Comparison of ENCODE assay signal across 9 cellular contexts in genomic region chr2:191866675-191867506, GRCh38. TPM values are rescaled to one million over a fixed set of nuclear protein-coding genes. Genes with fewer than 3 reads are reported as not detected.
DNase-seq lines count a peak whose midpoint lies in the region; ATAC-seq and TF ChIP-seq lines count a peak whose summit lies in the region.
"Had no signal": no experiment of that assay in that cellular context is flagged by ENCODE, and none has a peak within 500 bp of the region (broad histone marks: within the 10 kb centered on the region; RNA-seq: fewer than 3 reads in every experiment).

No MANE protein-coding gene starts in this region.

- H3K27me3 ChIP-seq in Panc1 (ENCODE audit: control insufficient read depth, insufficient read depth, low read length) (no peaks in the 10 kb centered on the region), neural progenitor cell (no peaks in the 10 kb centered on the region)

- no peaks in the 10 kb centered on the region for H4K20me1 ChIP-seq in neural progenitor cell (ENCODE audit: low read depth)
- no peaks in the 10 kb centered on the region for H4K20me1 ChIP-seq in OCI-LY7 (ENCODE audit: insufficient read depth, low read length)

- intact Hi-C loops in Panc1 (cut with micrococcal nuclease; ENCODE audit: unreplicated experiment) (loop anchor here (2.0 kb wide), 1 partner anchor 296 kb away; no protein-coding TSS in a partner anchor), OCI-LY7 (cut with micrococcal nuclease; ENCODE audit: unreplicated experiment) (no loop called here)

- peaks cover 2% of the 10 kb centered on the region for H3K9me3 Mint-ChIP-seq in neural progenitor cell

- H3K36me3 Mint-ChIP-seq in neural progenitor cell, result no peaks in the 10 kb centered on the region

- no peaks in the 10 kb centered on the region for H3K27me3 Mint-ChIP-seq in neural progenitor cell (ENCODE audit: insufficient read depth, low read depth)

- CTCF ChIA-PET in Panc1 (lab: Charles Lee) (no interaction called here), OCI-LY7 (lab: Charles Lee; ENCODE audit: unreplicated experiment) (no interaction called here)

- POLR2A ChIA-PET in Panc1 (lab: Charles Lee) (no interaction called here), OCI-LY7 (lab: Charles Lee) (no interaction called here)

- peak; percentile 86 for DNase-seq in AG08395 (ENCODE audit: low spot score)
- peak; percentile 55 for DNase-seq in Panc1 (ENCODE audit: low read depth, low spot score)
- no peak for DNase-seq in neural progenitor cell (ENCODE audit: low spot score)
- DNase-seq in OCI-LY7 (ENCODE audit: low spot score), result no peak
- no peak for DNase-seq in activated gamma-delta T cell (lab: John Stamatoyannopoulos, UW)

- H3K4me2 ChIP-seq in neural progenitor cell (no peak overlapping the region), OCI-LY7 (ENCODE audit: low read length) (no peak overlapping the region)

- no peaks in the 10 kb centered on the region for H3K9me3 ChIP-seq in Panc1 (ENCODE audit: control insufficient read depth, insufficient read depth, low read depth, low read length)
- H3K9me3 ChIP-seq in neural progenitor cell (ENCODE audit: low read depth), result no peaks in the 10 kb centered on the region
- H3K9me3 ChIP-seq in OCI-LY7 (ENCODE audit: low read length), result no peaks in the 10 kb centered on the region

- TF ChIP-seq CTCF in Panc1 (IDR thresholded peaks at IDR 0.05), result no peak
- no peak for TF ChIP-seq CTCF in neural progenitor cell (IDR thresholded peaks at IDR 0.05)
- no peak for TF ChIP-seq CTCF in OCI-LY7 (conservative IDR thresholded peaks at IDR 0.05; ENCODE audit: low read length)

- H3K4me1 ChIP-seq in Panc1 (ENCODE audit: control insufficient read depth, insufficient read depth, low read length) (peaks cover 7% of the 10 kb centered on the region; the same call in 1 of the 2 replicates), neural progenitor cell (no peaks in the 10 kb centered on the region), OCI-LY7 (ENCODE audit: insufficient read depth, low read length, poor library complexity, severe bottlenecking) (no peaks in the 10 kb centered on the region)

- H3F3A ChIP-seq in neural progenitor cell (ENCODE audit: low read depth), result no peaks in the 10 kb centered on the region

- no peak overlapping the region for H3K4me3 ChIP-seq in Panc1 (ENCODE audit: low read depth in 2 of 2, low read length in 2 of 2)
- no peak overlapping the region for H3K4me3 ChIP-seq in neural progenitor cell
- no peak overlapping the region for H3K4me3 ChIP-seq in OCI-LY7 (ENCODE audit: low read depth, low read length, poor library complexity, severe bottlenecking)

- peak overlapping the region; percentile 42 for H3K27ac Mint-ChIP-seq in neural progenitor cell

- in situ Hi-C loops in Panc1 (cut with HindIII; ENCODE audit: low pct_unique_long_range_greater_than_20kb, low sequenced_read_pairs), result no loop called here

- H3K27ac ChIP-seq in Panc1 (ENCODE audit: low read length) (peak overlapping the region; percentile 83), neural progenitor cell (no peak overlapping the region), OCI-LY7 (ENCODE audit: low read depth, low read length, poor library complexity, severe bottlenecking) (no peak overlapping the region)

- H3K4me1 Mint-ChIP-seq in neural progenitor cell, result peaks cover 27% of the 10 kb centered on the region

- H3K36me3 ChIP-seq in Panc1 (ENCODE audit: control insufficient read depth, insufficient read depth, low read length), result no peaks in the 10 kb centered on the region
- no peaks in the 10 kb centered on the region for H3K36me3 ChIP-seq in neural progenitor cell
- H3K36me3 ChIP-seq in OCI-LY7 (ENCODE audit: insufficient read depth, low read length), result no peaks in the 10 kb centered on the region

- H2AFZ ChIP-seq in neural progenitor cell (replicated peaks) (no peak overlapping the region), OCI-LY7 (ENCODE audit: low read length) (no peak overlapping the region)

- H3K9me2 ChIP-seq in OCI-LY7 (ENCODE audit: insufficient read depth, low read length), result no peaks in the 10 kb centered on the region

- no peak overlapping the region for H3K9ac ChIP-seq in neural progenitor cell

- H3K79me2 ChIP-seq in neural progenitor cell (ENCODE audit: low read depth) (no peaks in the 10 kb centered on the region), OCI-LY7 (ENCODE audit: insufficient read depth, low read depth, low read length) (no peaks in the 10 kb centered on the region)

- BruUV-seq in Panc1 (replicated peaks; lab: Mats Ljungman, UMichigan) (no TSS peak), OCI-LY7 (replicated peaks; lab: Mats Ljungman, UMichigan) (no TSS peak)

- ATAC-seq in Panc1, result peak; percentile 91
- peak; percentile 92 for ATAC-seq in esophagus mucosa
- no peak for ATAC-seq in HG03097 (IDR thresholded peaks at IDR 0.05; ENCODE audit: low FRiP score, unreplicated experiment)
- ATAC-seq in GM18858 (IDR thresholded peaks at IDR 0.05; ENCODE audit: unreplicated experiment), result no peak

- H3K4me3 Mint-ChIP-seq in neural progenitor cell, result no peak overlapping the region

RNA-seq across cellular contexts. Expression of gene CAVIN2, which starts 20.0 kb away (rescaled TPM):
- total RNA-seq in Panc1 (2021; ENCODE audit: unreplicated experiment) (0.95 TPM), esophagus mucosa (8.7 TPM), neural progenitor cell (ENCODE audit: low replicate concordance) (not detected in 2 replicates), OCI-LY7 (2022) (0.10 TPM in 1 of 2 replicates, not detected in the other)
- 0.47 TPM for polyA plus RNA-seq in Panc1 (2012; ENCODE audit: insufficient read length)
- total RNA-seq in OCI-LY7 (2014; rRNA removed; shearing (Covaris generic)), result not detected in 2 replicates
- polyA plus RNA-seq: neural cell had no signal

Comparison
In these comparisons a context has a peak if more than half of its experiments do, and no peak if none do; other contexts are left out.
1. DNase-seq: peak in AG08395 (single experiment) and Panc1 (single experiment); none in neural progenitor cell (single experiment), OCI-LY7 (single experiment) and activated gamma-delta T cell (single experiment).
2. ATAC-seq: peak in Panc1 (single experiment) and esophagus mucosa (single experiment); none in HG03097 (single experiment) and GM18858 (single experiment).